9 cellular contexts compared by ENCODE assay signal in the genomic region with DNA sequence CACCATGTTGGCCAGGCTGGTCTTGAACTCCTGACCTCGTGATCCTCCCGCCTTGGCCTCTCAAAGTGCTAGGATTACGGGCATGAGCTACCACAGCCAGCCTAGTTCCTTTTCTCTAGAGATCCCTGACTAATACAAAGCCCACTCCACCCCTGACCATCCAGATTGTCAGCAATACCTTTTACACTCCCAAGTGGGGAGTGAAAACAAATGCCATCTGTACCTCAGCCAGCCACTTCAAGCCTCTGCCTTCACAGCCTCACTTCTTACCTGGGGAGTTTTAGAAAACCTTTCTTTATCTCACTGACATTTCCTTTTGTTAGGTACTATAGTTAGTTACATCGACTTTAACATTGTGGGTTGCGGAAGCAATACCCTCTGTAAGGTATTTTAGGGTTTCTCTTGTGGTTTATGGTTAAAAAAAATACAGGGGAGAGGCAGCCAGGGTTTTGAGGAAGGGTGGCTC. TPM values are rescaled to one million over a fixed set of nuclear protein-coding genes. Genes with fewer than 3 reads are reported as not detected.
DNase-seq lines count a peak whose midpoint lies in the region; ATAC-seq and TF ChIP-seq lines count a peak whose summit lies in the region.
"Had no signal": no experiment of that assay in that cellular context is flagged by ENCODE, and none has a peak within 500 bp of the region (broad histone marks: within the 10 kb centered on the region; RNA-seq: fewer than 3 reads in every experiment).

No MANE protein-coding gene starts in this region.

- intact Hi-C loops in natural killer cell (cut with micrococcal nuclease): loop anchor here (10.0 kb wide), 1 partner anchor 76 kb away; a partner anchor contains a TSS
- intact Hi-C loops in upper lobe of right lung (cut with DNase I): no loop called here
- intact Hi-C loops in lower lobe of right lung (cut with DNase I): no loop called here
- intact Hi-C loops in Calu3 (cut with micrococcal nuclease; ENCODE audit: unreplicated experiment): no loop called here

- CTCF ChIA-PET in Calu3 (lab: Charles Lee): no interaction called here

- ATAC-seq in natural killer cell (no peak), HG02938 (IDR thresholded peaks at IDR 0.05; ENCODE audit: unreplicated experiment) (peak; percentile 28), upper lobe of right lung (peak; percentile 14), lower lobe of right lung (no peak), HG03135 (IDR thresholded peaks at IDR 0.05; ENCODE audit: unreplicated experiment) (no peak)
- no peak for ATAC-seq in natural killer cell treated with Interleukin-12 subunit alpha and Interleukin-12 subunit beta and Interleukin-15 and Interleukin-18, amount 100 ng/mL, for 72 hours

- H3K27ac ChIP-seq in upper lobe of right lung (no peak overlapping the region), lower lobe of right lung (no peak overlapping the region)

- H3K36me3 Mint-ChIP-seq in natural killer cell (no peaks in the 10 kb centered on the region), Calu3 (ENCODE audit: insufficient read depth, unreplicated experiment) (peaks cover 44% of the 10 kb centered on the region)
- H3K36me3 Mint-ChIP-seq in natural killer cell treated with Interleukin-12 subunit alpha and Interleukin-12 subunit beta and Interleukin-15 and Interleukin-18, amount 100 ng/mL, for 72 hours: no peaks in the 10 kb centered on the region

- H3K27me3 Mint-ChIP-seq in natural killer cell (ENCODE audit: low read depth in 2 of 2) (no peaks in the 10 kb centered on the region), Calu3 (ENCODE audit: unreplicated experiment) (no peaks in the 10 kb centered on the region)
- no peaks in the 10 kb centered on the region for H3K27me3 Mint-ChIP-seq in natural killer cell treated with Interleukin-12 subunit alpha and Interleukin-12 subunit beta and Interleukin-15 and Interleukin-18, amount 100 ng/mL, for 72 hours

- H3K4me1 Mint-ChIP-seq in natural killer cell: peaks cover 42 to 61% of the 10 kb centered on the region in 2 donors
- H3K4me1 Mint-ChIP-seq in natural killer cell treated with Interleukin-12 subunit alpha and Interleukin-12 subunit beta and Interleukin-15 and Interleukin-18, amount 100 ng/mL, for 72 hours (ENCODE audit: low read depth in 2 of 2): peaks cover 45 to 46% of the 10 kb centered on the region in 2 donors
- peaks cover 59% of the 10 kb centered on the region for H3K4me1 Mint-ChIP-seq in Calu3 (ENCODE audit: low read depth, unreplicated experiment)

- H3K9me3 ChIP-seq in upper lobe of right lung (no peaks in the 10 kb centered on the region), lower lobe of right lung (no peaks in the 10 kb centered on the region)

- H3K4me3 Mint-ChIP-seq in natural killer cell: no peak overlapping the region
- H3K4me3 Mint-ChIP-seq in natural killer cell treated with Interleukin-12 subunit alpha and Interleukin-12 subunit beta and Interleukin-15 and Interleukin-18, amount 100 ng/mL, for 72 hours: no peak overlapping the region
- no peak overlapping the region for H3K4me3 Mint-ChIP-seq in Calu3 (ENCODE audit: low read depth, unreplicated experiment)

- H3K27me3 ChIP-seq in upper lobe of right lung: no peaks in the 10 kb centered on the region
- no peaks in the 10 kb centered on the region for H3K27me3 ChIP-seq in lower lobe of right lung (ENCODE audit: low read depth)

- H3K27ac Mint-ChIP-seq in natural killer cell (peak overlapping the region; percentile 73 to 77), Calu3 (ENCODE audit: unreplicated experiment) (no peak overlapping the region)
- H3K27ac Mint-ChIP-seq in natural killer cell treated with Interleukin-12 subunit alpha and Interleukin-12 subunit beta and Interleukin-15 and Interleukin-18, amount 100 ng/mL, for 72 hours: peak overlapping the region in 1 of 2 donors; percentile 50

- no TSS peak for BruUV-seq in Calu3 (replicated peaks; lab: Mats Ljungman, UMichigan)

- TF ChIP-seq CTCF in natural killer cell (IDR thresholded peaks at IDR 0.05) (no peak), upper lobe of right lung (IDR thresholded peaks at IDR 0.05) (no peak), lower lobe of right lung (IDR thresholded peaks at IDR 0.05) (no peak), Calu3 (IDR thresholded peaks at IDR 0.05; ENCODE audit: unreplicated experiment) (no peak)

- H3K36me3 ChIP-seq in upper lobe of right lung (peaks cover 12% of the 10 kb centered on the region), lower lobe of right lung (peaks cover 7% of the 10 kb centered on the region)

- DNase-seq in natural killer cell (no peak), RPMI8226 (peak; percentile 82), upper lobe of right lung (peak; percentile 23), lower lobe of right lung (no peak), Calu3 (no peak)
- no peak for DNase-seq in natural killer cell treated with Interleukin-12 subunit alpha and Interleukin-12 subunit beta and Interleukin-15 and Interleukin-18, amount 100 ng/mL, for 72 hours (ENCODE audit: low spot score)
- DNase-seq: occipital lobe had no signal

- no peaks in the 10 kb centered on the region for H3K9me3 Mint-ChIP-seq in natural killer cell
- no peaks in the 10 kb centered on the region for H3K9me3 Mint-ChIP-seq in natural killer cell treated with Interleukin-12 subunit alpha and Interleukin-12 subunit beta and Interleukin-15 and Interleukin-18, amount 100 ng/mL, for 72 hours
- H3K9me3 Mint-ChIP-seq in Calu3 (ENCODE audit: low read depth, unreplicated experiment): peaks cover 3% of the 10 kb centered on the region

- H3K4me1 ChIP-seq in upper lobe of right lung: peaks cover 48% of the 10 kb centered on the region
- H3K4me1 ChIP-seq in lower lobe of right lung: peaks cover 56% of the 10 kb centered on the region

- H3K4me3 ChIP-seq in upper lobe of right lung (no peak overlapping the region), lower lobe of right lung (no peak overlapping the region)

RNA-seq across cellular contexts. Expression of a gene that starts 8.8 kb away (rescaled TPM):
- total RNA-seq in natural killer cell (100 to 1,000 TPM; 102 to 132 (median 107) TPM), upper lobe of right lung (101 TPM), lower lobe of right lung (70.3 TPM), Calu3 (2022) (49.1 and 50.0 TPM in 2 replicates)
- total RNA-seq in natural killer cell treated with Interleukin-12 subunit alpha and Interleukin-12 subunit beta and Interleukin-15 and Interleukin-18, amount 100 ng/mL, for 72 hours: 10 to 100 TPM; 30.4 to 38.9 TPM

RNA-seq across cellular contexts. Expression of a gene that starts 51.2 kb away (rescaled TPM):
- total RNA-seq in natural killer cell: 10 to 100 TPM; 40.4 to 46.1 (median 40.7) TPM
- 10 to 100 TPM; 32.1 to 45.4 TPM for total RNA-seq in natural killer cell treated with Interleukin-12 subunit alpha and Interleukin-12 subunit beta and Interleukin-15 and Interleukin-18, amount 100 ng/mL, for 72 hours
- 17.5 TPM for total RNA-seq in upper lobe of right lung
- 15.6 TPM for total RNA-seq in lower lobe of right lung
- 37.5 and 42.7 TPM in 2 replicates for total RNA-seq in Calu3 (2022)

Comparison
In these comparisons a context has a peak if more than half of its experiments do, and no peak if none do; other contexts are left out.
1. ATAC-seq: peak in HG02938 (single experiment) and upper lobe of right lung (single experiment); none in natural killer cell (0 of 3), natural killer cell treated with Interleukin-12 subunit alpha and Interleukin-12 subunit beta and Interleukin-15 and Interleukin-18, amount 100 ng/mL, for 72 hours (0 of 2), lower lobe of right lung (0 of 2) and HG03135 (single experiment).
2. DNase-seq: peak in RPMI8226 (single experiment) and upper lobe of right lung (single experiment); none in natural killer cell (single experiment), natural killer cell treated with Interleukin-12 subunit alpha and Interleukin-12 subunit beta and Interleukin-15 and Interleukin-18, amount 100 ng/mL, for 72 hours (single experiment), lower lobe of right lung (single experiment) and Calu3 (single experiment).